ENCODE assay signal across 1 cellular context in genomic region chr3:42685363-42685881, GRCh38.
TF ChIP-seq lines count a peak whose summit lies in the region.

KLHL40 (plus strand) TSS chr3:42685537; CDS start chr3:42685619, 82 bp downstream.

TF ChIP-seq in endothelial cell of umbilical vein, 7 proteins besides CTCF, POLR2A, EP300 and RAD21 (continued from another document):
- no peak for TF ChIP-seq POLR2AphosphoS5 (IDR thresholded peaks at IDR 0.05; ENCODE audit: insufficient read depth, low read depth, low read length)
